23 cellular contexts compared by ENCODE assay signal in genomic region chr18:5997361-5997760, GRCh38.
"Had no signal": no experiment of that assay in that cellular context is flagged by ENCODE, and none has a peak within 500 bp of the region (broad histone marks: within the 10 kb centered on the region; RNA-seq: fewer than 3 reads in every experiment).

No MANE protein-coding gene starts in this region.

- H3K9me3 ChIP-seq: gastrocnemius medialis, right lobe of liver, suprapubic skin had no signal

- H3K4me2 ChIP-seq: neural progenitor cell had no signal

- H3K36me3 ChIP-seq: gastrocnemius medialis, neural progenitor cell, right lobe of liver, suprapubic skin, transverse colon had no signal

- DNase-seq: effector CD4-positive, alpha-beta T cell; foreskin fibroblast; gastrocnemius medialis; head of caudate nucleus; immature natural killer cell; mucosa of descending colon; naive B cell; right lobe of liver; small intestine; stimulated activated CD4-positive, alpha-beta T cell treated with anti-CD3 and anti-CD28 coated beads, Interleukin-15, amount 100 ng/mL, for 24 hours; stimulated activated CD4-positive, alpha-beta T cell treated with anti-CD3 and anti-CD28 coated beads, Interleukin-2, amount 100 ng/mL, for 48 hours; stimulated activated naive B cell treated with anti-CD40 and anti-IgM and Interleukin-4, amounts not matched to agents 10 μg/mL and 1 μg/mL and 100 μg/mL, for 72 hours; stimulated activated naive CD8-positive, alpha-beta T cell treated with anti-CD3 and anti-CD28 coated beads, Interleukin-15, amount 100 ng/mL, for 72 hours; transverse colon had no signal

- H3K79me2 ChIP-seq: parathyroid adenoma had no signal

- FAIRE-seq: keratinocyte, small intestine had no signal

- ATAC-seq: esophagus mucosa; gastrocnemius medialis; mucosa of descending colon; natural killer cell treated with Interleukin-12 subunit alpha and Interleukin-12 subunit beta and Interleukin-15 and Interleukin-18, amount 100 ng/mL, for 72 hours; stimulated activated naive B cell treated with anti-CD40 and anti-IgM and Interleukin-4, amounts not matched to agents 10 μg/mL and 1 μg/mL and 100 μg/mL, for 72 hours; stimulated activated naive CD8-positive, alpha-beta T cell treated with anti-CD3 and anti-CD28 coated beads, Interleukin-15, amount 100 ng/mL, for 72 hours had no signal

- H3K4me1 ChIP-seq: gastrocnemius medialis, suprapubic skin, transverse colon had no signal

- H3K27ac ChIP-seq: coronary artery, epithelial cell of prostate, gastrocnemius medialis, neural progenitor cell, parathyroid adenoma, suprapubic skin, transverse colon had no signal

- H3K9ac ChIP-seq: neural progenitor cell, parathyroid adenoma had no signal

- H2AFZ ChIP-seq: parathyroid adenoma had no signal

- H3K4me3 ChIP-seq: coronary artery, gastrocnemius medialis, lung, mucosa of descending colon, neural progenitor cell, right lobe of liver, suprapubic skin, transverse colon had no signal

- H3K27me3 ChIP-seq: gastrocnemius medialis, neural progenitor cell, right lobe of liver, suprapubic skin, transverse colon had no signal
